Comparison of ENCODE assay signal across 10 cellular contexts in genomic region chr4:154503598-154503997, GRCh38. TPM values are rescaled to one million over a fixed set of nuclear protein-coding genes. Genes with fewer than 3 reads are reported as not detected.
DNase-seq lines count a peak whose midpoint lies in the region; ATAC-seq and TF ChIP-seq lines count a peak whose summit lies in the region.
"Had no signal": no experiment of that assay in that cellular context is flagged by ENCODE, and none has a peak within 500 bp of the region (broad histone marks: within the 10 kb centered on the region; RNA-seq: fewer than 3 reads in every experiment).

No MANE protein-coding gene starts in this region.

- DNase-seq in DMS114 treated with DMSO at 0.1 percent for 48 hours (lab: John Stamatoyannopoulos, UW; ENCODE audit: unreplicated experiment) (peak; percentile 16), KBM-7 (peak; percentile 32), astrocyte of the cerebellum (ENCODE audit: low read depth) (no peak), midbrain (lab: John Stamatoyannopoulos, UW) (peak; percentile 15), aorta (no peak)

- 14 to 25% methylated on average over 1 of the region's 1 CpG for WGBS in aorta, 2 donors

- in situ Hi-C loops in KBM-7 (cut with MboI; ENCODE audit: low pct_unique_long_range_greater_than_20kb, low sequenced_read_pairs) = no loop called here
- in situ Hi-C loops in astrocyte of the cerebellum (cut with HindIII; ENCODE audit: low sequenced_read_pairs) = no loop called here

- no peak for ATAC-seq in HG02981 (IDR thresholded peaks at IDR 0.05; ENCODE audit: unreplicated experiment)
- no peak for ATAC-seq in GM21423 (IDR thresholded peaks at IDR 0.05; ENCODE audit: unreplicated experiment)
- no peak for ATAC-seq in aorta (ENCODE audit: low FRiP score)
- ATAC-seq in GM19467 (IDR thresholded peaks at IDR 0.05; ENCODE audit: unreplicated experiment) = no peak

- no peaks in the 10 kb centered on the region for H3K4me1 ChIP-seq in aorta (ENCODE audit: control insufficient read depth in 1 of 2, insufficient read depth in 2 of 2, low read length in 2 of 2)

- intact Hi-C loops in aorta (cut with DNase I) = loop anchor here in 1 of 2 donors (10.0 kb wide), 1 partner anchor 169 kb away; no protein-coding TSS in a partner anchor

- H3K4me3 ChIP-seq in astrocyte of the cerebellum (ENCODE audit: low read depth, low read length) (no peak overlapping the region), aorta (ENCODE audit: low read length in 2 of 2) (no peak overlapping the region)
- H3K4me3 ChIP-seq: suprapubic skin had no signal

- peak; percentile 62 for TF ChIP-seq CTCF in astrocyte of the cerebellum (IDR thresholded peaks at IDR 0.05; ENCODE audit: low read depth, low read length, missing control alignments)

- no peaks in the 10 kb centered on the region for H3K9me3 ChIP-seq in aorta (ENCODE audit: control insufficient read depth, low read length)
- H3K9me3 ChIP-seq: suprapubic skin had no signal

- no peaks in the 10 kb centered on the region for H3K36me3 ChIP-seq in aorta (ENCODE audit: control insufficient read depth in 1 of 2, insufficient read depth in 2 of 2, low read length in 1 of 2)
- H3K36me3 ChIP-seq: suprapubic skin had no signal

- no peaks in the 10 kb centered on the region for H3K27me3 ChIP-seq in aorta (ENCODE audit: control insufficient read depth in 1 of 2, insufficient read depth in 2 of 2, low read length in 1 of 2)

- no peak overlapping the region for H3K27ac ChIP-seq in aorta (ENCODE audit: low read depth in 1 of 2, low read length in 2 of 2)
- H3K27ac ChIP-seq: suprapubic skin had no signal

RNA-seq across cellular contexts. Expression of gene DCHS2, which starts 12.0 kb away (rescaled TPM):
- under 1 TPM; 0.03 to 0.06 TPM for total RNA-seq in aorta
- polyA plus RNA-seq in aorta = under 1 TPM in 1 of 2 donors, not detected in 1; 0.08 TPM
- total RNA-seq: activated CD8-positive, alpha-beta memory T cell treated with anti-CD3 and anti-CD28 coated beads for 36 hours had no signal

RNA-seq across cellular contexts. Expression of gene PLRG1, which starts 46.6 kb away (rescaled TPM):
- 10 to 100 TPM; 59.0 to 61.6 TPM for total RNA-seq in aorta
- 10 to 100 TPM; 21.7 to 46.3 TPM for polyA plus RNA-seq in aorta

RNA-seq across cellular contexts. Expression of gene FGB, which starts 59.2 kb away (rescaled TPM):
- total RNA-seq in aorta = not detected
- polyA plus RNA-seq in aorta = 1 to 10 TPM in 1 of 2 donors, not detected in 1; 1.9 TPM
- total RNA-seq: activated CD8-positive, alpha-beta memory T cell treated with anti-CD3 and anti-CD28 coated beads for 36 hours had no signal

Comparison
In these comparisons a context has a peak if more than half of its experiments do, and no peak if none do; other contexts are left out.
1. DNase-seq: peak in DMS114 treated with DMSO at 0.1 percent for 48 hours (single experiment), KBM-7 (single experiment) and midbrain (single experiment); none in astrocyte of the cerebellum (single experiment) and aorta (0 of 2).